In the genomic region with DNA sequence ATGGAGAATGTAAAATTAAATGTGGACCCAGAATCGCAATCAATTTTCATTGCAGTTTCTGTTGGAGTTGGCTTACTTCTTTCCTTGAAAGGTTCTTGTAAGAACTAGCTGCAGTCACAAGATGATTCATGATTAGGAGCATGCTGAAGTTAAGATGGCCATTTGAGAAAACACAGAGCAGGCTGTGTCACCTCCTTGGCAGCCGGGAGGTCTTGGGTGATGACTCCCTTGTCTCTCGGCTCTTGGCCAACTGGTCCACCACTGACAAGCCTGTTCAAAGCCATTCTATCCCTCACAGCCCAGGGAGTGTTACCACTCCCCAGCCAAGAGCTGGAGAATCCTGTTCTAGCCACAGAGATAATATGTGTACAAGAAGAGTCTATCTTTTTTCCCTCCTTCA, we compare ENCODE assay signal across 11 cellular contexts. TPM values are rescaled to one million over a fixed set of nuclear protein-coding genes. Genes with fewer than 3 reads are reported as not detected.
DNase-seq lines count a peak whose midpoint lies in the region; ATAC-seq and TF ChIP-seq lines count a peak whose summit lies in the region.
"Had no signal": no experiment of that assay in that cellular context is flagged by ENCODE, and none has a peak within 500 bp of the region (broad histone marks: within the 10 kb centered on the region; RNA-seq: fewer than 3 reads in every experiment).

No MANE protein-coding gene starts in this region.

- POLR2A ChIA-PET in activated CD8-positive, alpha-beta T cell treated with anti-CD3 and anti-CD28 coated beads, Interleukin-2, amount 10 ng/mL, durations not matched to agents 7 days and 5 days (lab: Charles Lee): no interaction called here

- H3K4me3 Mint-ChIP-seq in stimulated activated effector memory CD8-positive, alpha-beta T cell treated with anti-CD3 and anti-CD28 coated beads, Interleukin-12 subunit alpha, Interleukin-12 subunit beta, amount 100 ng/mL, for 72 hours: no peak overlapping the region
- H3K4me3 Mint-ChIP-seq in activated CD8-positive, alpha-beta T cell treated with anti-CD3 and anti-CD28 coated beads, Interleukin-2, amount 10 ng/mL, durations not matched to agents 7 days and 5 days: no peak overlapping the region
- H3K4me3 Mint-ChIP-seq: activated naive CD4-positive, alpha-beta T cell treated with anti-CD3 and anti-CD28 coated beads for 36 hours had no signal

- ATAC-seq in stimulated activated effector memory CD8-positive, alpha-beta T cell treated with anti-CD3 and anti-CD28 coated beads, Interleukin-12 subunit alpha, Interleukin-12 subunit beta, amount 100 ng/mL, for 72 hours: no peak
- ATAC-seq in GM18498 (IDR thresholded peaks at IDR 0.05; ENCODE audit: unreplicated experiment): no peak
- no peak for ATAC-seq in activated CD8-positive, alpha-beta T cell treated with anti-CD3 and anti-CD28 coated beads, Interleukin-2, amount 10 ng/mL, durations not matched to agents 7 days and 5 days
- ATAC-seq: right lobe of liver had no signal

- TF ChIP-seq CTCF in right atrium auricular region (IDR thresholded peaks at IDR 0.05): no peak

- DNase-seq in GM03348 (ENCODE audit: low spot score) (peak; percentile 81), amniotic stem cell (lab: John Stamatoyannopoulos, UW) (peak; percentile 94), right atrium auricular region (ENCODE audit: low spot score) (peak; percentile 87), NCI-H2081 (lab: John Stamatoyannopoulos, UW) (no peak), D341Med (ENCODE audit: low spot score) (no peak)
- DNase-seq in stimulated activated effector memory CD8-positive, alpha-beta T cell treated with anti-CD3 and anti-CD28 coated beads, Interleukin-12 subunit alpha, Interleukin-12 subunit beta, amount 100 ng/mL, for 72 hours (ENCODE audit: low spot score in 2 of 2): no peak
- no peak for DNase-seq in activated CD8-positive, alpha-beta T cell treated with anti-CD3 and anti-CD28 coated beads, Interleukin-2, amount 10 ng/mL, durations not matched to agents 7 days and 5 days
- DNase-seq: activated naive CD4-positive, alpha-beta T cell treated with anti-CD3 and anti-CD28 coated beads for 36 hours; DMS79 had no signal

- CTCF ChIA-PET in activated CD8-positive, alpha-beta T cell treated with anti-CD3 and anti-CD28 coated beads, Interleukin-2, amount 10 ng/mL, durations not matched to agents 7 days and 5 days (lab: Charles Lee): interaction anchor here (1.3 kb wide), 1 partner anchor 864 kb away, joined by 3 read pairs; no protein-coding TSS in a partner anchor

- no peaks in the 10 kb centered on the region for H3K27me3 ChIP-seq in right atrium auricular region
- H3K27me3 ChIP-seq: right lobe of liver had no signal

- H3K9me3 ChIP-seq in right atrium auricular region: no peaks in the 10 kb centered on the region
- H3K9me3 ChIP-seq: right lobe of liver had no signal

- H3K4me3 ChIP-seq in right atrium auricular region: no peak overlapping the region
- H3K4me3 ChIP-seq: right lobe of liver had no signal

- peaks cover 19% of the 10 kb centered on the region for H3K4me1 Mint-ChIP-seq in stimulated activated effector memory CD8-positive, alpha-beta T cell treated with anti-CD3 and anti-CD28 coated beads, Interleukin-12 subunit alpha, Interleukin-12 subunit beta, amount 100 ng/mL, for 72 hours
- peaks cover 2% of the 10 kb centered on the region for H3K4me1 Mint-ChIP-seq in activated CD8-positive, alpha-beta T cell treated with anti-CD3 and anti-CD28 coated beads, Interleukin-2, amount 10 ng/mL, durations not matched to agents 7 days and 5 days (ENCODE audit: low read depth)

- H3K36me3 ChIP-seq in right atrium auricular region: no peaks in the 10 kb centered on the region
- H3K36me3 ChIP-seq: right lobe of liver had no signal

- peaks cover 0 to 26% of the 10 kb centered on the region in 2 donors for H3K4me1 ChIP-seq in right atrium auricular region

- no peaks in the 10 kb centered on the region for H3K36me3 Mint-ChIP-seq in stimulated activated effector memory CD8-positive, alpha-beta T cell treated with anti-CD3 and anti-CD28 coated beads, Interleukin-12 subunit alpha, Interleukin-12 subunit beta, amount 100 ng/mL, for 72 hours
- H3K36me3 Mint-ChIP-seq in activated CD8-positive, alpha-beta T cell treated with anti-CD3 and anti-CD28 coated beads, Interleukin-2, amount 10 ng/mL, durations not matched to agents 7 days and 5 days (ENCODE audit: low read depth): no peaks in the 10 kb centered on the region

- H3K27me3 Mint-ChIP-seq in activated CD8-positive, alpha-beta T cell treated with anti-CD3 and anti-CD28 coated beads, Interleukin-2, amount 10 ng/mL, durations not matched to agents 7 days and 5 days (ENCODE audit: low read depth): peaks cover 10% of the 10 kb centered on the region

- H3K27ac Mint-ChIP-seq in stimulated activated effector memory CD8-positive, alpha-beta T cell treated with anti-CD3 and anti-CD28 coated beads, Interleukin-12 subunit alpha, Interleukin-12 subunit beta, amount 100 ng/mL, for 72 hours: peak overlapping the region; percentile 8
- H3K27ac Mint-ChIP-seq in activated CD8-positive, alpha-beta T cell treated with anti-CD3 and anti-CD28 coated beads, Interleukin-2, amount 10 ng/mL, durations not matched to agents 7 days and 5 days: no peak overlapping the region
- H3K27ac Mint-ChIP-seq: activated naive CD4-positive, alpha-beta T cell treated with anti-CD3 and anti-CD28 coated beads for 36 hours had no signal

- no peaks in the 10 kb centered on the region for H3K9me3 Mint-ChIP-seq in stimulated activated effector memory CD8-positive, alpha-beta T cell treated with anti-CD3 and anti-CD28 coated beads, Interleukin-12 subunit alpha, Interleukin-12 subunit beta, amount 100 ng/mL, for 72 hours
- no peaks in the 10 kb centered on the region for H3K9me3 Mint-ChIP-seq in activated CD8-positive, alpha-beta T cell treated with anti-CD3 and anti-CD28 coated beads, Interleukin-2, amount 10 ng/mL, durations not matched to agents 7 days and 5 days (ENCODE audit: insufficient read depth)
- H3K9me3 Mint-ChIP-seq: activated naive CD4-positive, alpha-beta T cell treated with anti-CD3 and anti-CD28 coated beads for 36 hours had no signal

- H3K27ac ChIP-seq in right atrium auricular region: peak overlapping the region; percentile 10 to 24
- H3K27ac ChIP-seq: right lobe of liver had no signal

RNA-seq across cellular contexts. Expression of gene OPTC, which starts 40.6 kb away (rescaled TPM):
- total RNA-seq in right atrium auricular region: not detected
- not detected for total RNA-seq in activated CD8-positive, alpha-beta T cell treated with anti-CD3 and anti-CD28 coated beads, Interleukin-2, amount 10 ng/mL, durations not matched to agents 7 days and 5 days
- total RNA-seq: activated naive CD4-positive, alpha-beta T cell treated with anti-CD3 and anti-CD28 coated beads for 36 hours; right lobe of liver had no signal

RNA-seq across cellular contexts. Expression of gene PRELP, which starts 58.9 kb away (rescaled TPM):
- 100 to 1,000 TPM in 1 of 2 donors, 10 to 100 TPM in 1; 54.5 to 243 TPM for total RNA-seq in right atrium auricular region
- not detected for total RNA-seq in activated CD8-positive, alpha-beta T cell treated with anti-CD3 and anti-CD28 coated beads, Interleukin-2, amount 10 ng/mL, durations not matched to agents 7 days and 5 days
- total RNA-seq: activated naive CD4-positive, alpha-beta T cell treated with anti-CD3 and anti-CD28 coated beads for 36 hours had no signal

Comparison
In these comparisons a context has a peak if more than half of its experiments do, and no peak if none do; other contexts are left out.
1. DNase-seq: peak in GM03348 (single experiment), amniotic stem cell (single experiment) and right atrium auricular region (single experiment); none in stimulated activated effector memory CD8-positive, alpha-beta T cell treated with anti-CD3 and anti-CD28 coated beads, Interleukin-12 subunit alpha, Interleukin-12 subunit beta, amount 100 ng/mL, for 72 hours (0 of 2), NCI-H2081 (0 of 2), activated CD8-positive, alpha-beta T cell treated with anti-CD3 and anti-CD28 coated beads, Interleukin-2, amount 10 ng/mL, durations not matched to agents 7 days and 5 days (single experiment) and D341Med (single experiment).
2. RNA of gene PRELP, which starts 58.9 kb away (total RNA-seq): 54.5 to 243 TPM in right atrium auricular region; not detected in activated CD8-positive, alpha-beta T cell treated with anti-CD3 and anti-CD28 coated beads, Interleukin-2, amount 10 ng/mL, durations not matched to agents 7 days and 5 days; every median in the first group is over 10 times any median in the second.